ENCODE assay signal across 5 cellular contexts in genomic region chr2:112069794-112070193, GRCh38. TPM values are rescaled to one million over a fixed set of nuclear protein-coding genes. Genes with fewer than 3 reads are reported as not detected.
DNase-seq lines count a peak whose midpoint lies in the region; ATAC-seq, FAIRE-seq and TF ChIP-seq lines count a peak whose summit lies in the region.
"Not testable (repeated sequence)": the region's sequence is repeated elsewhere in the genome, so short reads cannot be mapped to it uniquely, and the experiment has no call there.

No MANE protein-coding gene starts in this region.

- TF ChIP-seq RAD21 in A549 (conservative IDR thresholded peaks at IDR 0.05 in 1 of 2, IDR thresholded peaks at IDR 0.05 in 1 of 2); K562 (CRISPR knock-in tag; conservative IDR thresholded peaks at IDR 0.05 in 1 of 2, IDR thresholded peaks at IDR 0.05 in 1 of 2); HepG2 (CRISPR knock-in tag; IDR thresholded peaks at IDR 0.05): not testable (repeated sequence)

- not testable (repeated sequence) for H3K27me3 ChIP-seq in K562 (ENCODE audit: control insufficient read depth in 2 of 2, insufficient read depth in 2 of 2, low read length in 2 of 2); HepG2 (ENCODE audit: control insufficient read depth in 1 of 2, insufficient read depth in 2 of 2, low read length in 2 of 2)

- TF ChIP-seq POLR2A in A549 (IDR thresholded peaks at IDR 0.05; ENCODE audit: low read length); K562 (conservative IDR thresholded peaks at IDR 0.05); HepG2 (IDR thresholded peaks at IDR 0.05; ENCODE audit: insufficient read depth in 1 of 2, low read depth in 2 of 2, low read length in 2 of 2): not testable (repeated sequence)

- H2AFZ ChIP-seq in K562 (ENCODE audit: low read depth, low read length); HepG2 (ENCODE audit: low read length): not testable (repeated sequence)

- not testable (repeated sequence) for BruUV-seq in K562 (replicated peaks; lab: Mats Ljungman, UMichigan); HepG2 (replicated peaks; lab: Mats Ljungman, UMichigan)

- not testable (repeated sequence) for H3K27ac ChIP-seq in A549; K562 (ENCODE audit: extremely low read depth, low read depth, low read length); HepG2 (ENCODE audit: extremely low read length, insufficient read depth, low read length)

- not testable (repeated sequence) for TF ChIP-seq CTCF in A549 (IDR thresholded peaks at IDR 0.05); K562 (IDR thresholded peaks at IDR 0.05 in 2 of 3, conservative IDR thresholded peaks at IDR 0.05 in 1 of 3; ENCODE audit: insufficient read depth in 2 of 3, low read depth in 1 of 3, low read length in 3 of 3); HepG2 (CRISPR knock-in tag; IDR thresholded peaks at IDR 0.05)

- H3K4me1 Mint-ChIP-seq in activated naive CD8-positive, alpha-beta T cell (ENCODE audit: low read depth) = peaks cover 49% of the 10 kb centered on the region
- peaks cover 25 to 54% of the 10 kb centered on the region in 2 donors for H3K4me1 Mint-ChIP-seq in effector memory CD8-positive, alpha-beta T cell (ENCODE audit: low read depth in 2 of 2)

- H3K4me1 ChIP-seq in A549 = peaks cover 10% of the 10 kb centered on the region; the same call in 1 of the 3 replicates
- H3K4me1 ChIP-seq in K562 (replicated peaks in 1 of 2; ENCODE audit: control insufficient read depth in 2 of 2, insufficient read depth in 2 of 2, low read length in 2 of 2); HepG2 (ENCODE audit: insufficient read depth, low read length): not testable (repeated sequence)

- peaks cover 43% of the 10 kb centered on the region for H3K36me3 Mint-ChIP-seq in activated naive CD8-positive, alpha-beta T cell
- H3K36me3 Mint-ChIP-seq in effector memory CD8-positive, alpha-beta T cell (ENCODE audit: insufficient read depth) = peaks cover 71% of the 10 kb centered on the region

- intact Hi-C loops in K562 (cut with micrococcal nuclease); HepG2 (cut with micrococcal nuclease; ENCODE audit: unreplicated experiment): not testable (repeated sequence)

- not testable (repeated sequence) for H4K20me1 ChIP-seq in K562 (replicated peaks; ENCODE audit: control insufficient read depth, insufficient read depth, low read length); HepG2 (ENCODE audit: insufficient read depth, low read length)

- in situ Hi-C loops in K562 (cut with MboI); HepG2 (cut with HindIII; ENCODE audit: extremely low pct_ligation_motif_present, low pct_unique_long_range_greater_than_20kb): not testable (repeated sequence)

- H3K4me3 ChIP-seq in A549; K562; HepG2 (replicated peaks in 1 of 3; ENCODE audit: insufficient read depth in 1 of 3, low read depth in 2 of 3, low read length in 3 of 3): not testable (repeated sequence)

- H3K36me3 ChIP-seq in K562 (ENCODE audit: control insufficient read depth, insufficient read depth, low read length) (peaks cover 29% of the 10 kb centered on the region; the same call in 2 of the 3 replicates), HepG2 (replicated peaks in 1 of 2; ENCODE audit: control insufficient read depth in 1 of 2, insufficient read depth in 2 of 2, low read length in 2 of 2) (peaks cover 4 to 46% of the 10 kb centered on the region in 2 experiments; a peak in 4 of 5 replicates)

- H3K4me2 ChIP-seq in A549; K562 (ENCODE audit: insufficient read depth, low read length); HepG2 (ENCODE audit: low read depth, low read length): not testable (repeated sequence)

- H3K9me1 ChIP-seq in K562 (ENCODE audit: control insufficient read depth, insufficient read depth, low read length) = not testable (repeated sequence)

- POLR2A ChIA-PET in A549 (lab: Yijun Ruan, JAX); K562 (lab: Yijun Ruan, JAX); HepG2 (lab: Yijun Ruan, JAX): not testable (repeated sequence)

- not testable (repeated sequence) for H3K27me3 Mint-ChIP-seq in activated naive CD8-positive, alpha-beta T cell; effector memory CD8-positive, alpha-beta T cell

- not testable (repeated sequence) for FAIRE-seq in A549 (lab: Jason Lieb, UNC); K562 (lab: Jason Lieb, UNC); HepG2 (lab: Jason Lieb, UNC)

- H3K4me3 Mint-ChIP-seq in activated naive CD8-positive, alpha-beta T cell; effector memory CD8-positive, alpha-beta T cell: not testable (repeated sequence)

- H3K79me2 ChIP-seq in K562 (ENCODE audit: control insufficient read depth, insufficient read depth, low read length); HepG2 (ENCODE audit: insufficient read depth, low read length): not testable (repeated sequence)

- CTCF ChIA-PET in A549 (lab: Yijun Ruan, JAX) = interaction anchor here (1.2 kb wide), 1 partner anchor 10 kb away, joined by 3 read pairs; no protein-coding TSS in a partner anchor
- CTCF ChIA-PET in K562 (lab: Yijun Ruan, JAX; ENCODE audit: low intra/inter-chr PET ratio); HepG2 (lab: Yijun Ruan, JAX; ENCODE audit: low intra/inter-chr PET ratio, low total read pairs): not testable (repeated sequence)

- not testable (repeated sequence) for TF ChIP-seq EP300 in A549 (IDR thresholded peaks at IDR 0.05); K562 (IDR thresholded peaks at IDR 0.05; ENCODE audit: low read length); HepG2 (IDR thresholded peaks at IDR 0.05; ENCODE audit: low read depth in 2 of 2, low read length in 2 of 2); HepG2 (CRISPR knock-in tag; IDR thresholded peaks at IDR 0.05; ENCODE audit: borderline replicate concordance)

- ATAC-seq in A549; K562; effector memory CD8-positive, alpha-beta T cell (replicated peaks); HepG2: not testable (repeated sequence)

- peak overlapping the region; percentile 4 for H3K27ac Mint-ChIP-seq in activated naive CD8-positive, alpha-beta T cell
- H3K27ac Mint-ChIP-seq in effector memory CD8-positive, alpha-beta T cell = peak overlapping the region; percentile 19 to 75

- H3K9ac ChIP-seq in K562 (ENCODE audit: insufficient read depth in 1 of 2, low read depth in 2 of 2, low read length in 2 of 2); HepG2 (ENCODE audit: insufficient read depth, low read depth, low read length): not testable (repeated sequence)

- peaks cover 14% of the 10 kb centered on the region for H3K9me3 Mint-ChIP-seq in activated naive CD8-positive, alpha-beta T cell (ENCODE audit: low read depth)
- not testable (repeated sequence) for H3K9me3 Mint-ChIP-seq in effector memory CD8-positive, alpha-beta T cell

- not testable (repeated sequence) for H3K9me3 ChIP-seq in A549; K562 (replicated peaks; ENCODE audit: control insufficient read depth, insufficient read depth, low read depth, low read length); HepG2 (ENCODE audit: low read length)

- DNase-seq in A549 (ENCODE audit: low read depth in 1 of 2, low spot score in 1 of 2); K562 (ENCODE audit: extremely low read depth in 1 of 4, low spot score in 3 of 4); effector memory CD8-positive, alpha-beta T cell; HepG2 (ENCODE audit: low spot score): not testable (repeated sequence)

RNA-seq across cellular contexts. Expression of gene TMEM87B, which starts 14.7 kb away (rescaled TPM):
- polyA plus RNA-seq in A549 (2011; rRNA removed) (18.8 and 27.0 TPM in 2 replicates), A549 (2017; fragmentation: RNase III; extraction: RNeasy Plus Mini Kit Qiagen cat#74134 plus additional on column Dnase treatment) (12.1 to 15.9 TPM (median 12.3 TPM) in 3 replicates), K562 (2011; rRNA removed) (11.5 and 17.1 TPM in 2 replicates), K562 (2014; fragmentation: Illumina TruSeq; extraction: Trizol) (12.6 and 14.4 TPM in 2 replicates), K562 (2014; fragmentation: Nextera tagmentation; extraction: Ambion mirVana) (1 to 10 TPM; 3.7 to 5.8 TPM), K562 (2014; rRNA removed) (7.6 and 9.5 TPM in 2 replicates), HepG2 (2011; rRNA removed) (13.0 and 16.2 TPM in 2 replicates)
- polyA plus RNA-seq in A549 (2012; cell fraction: cytosol; rRNA removed) = 3.1 and 3.4 TPM in 2 replicates
- 5.4 and 7.5 TPM in 2 replicates for polyA plus RNA-seq in A549 (2012; cell fraction: nucleus; rRNA removed)
- 8.6 and 10.5 TPM in 2 replicates for polyA minus RNA-seq in A549 (2011; rRNA and poly(A)+ RNA removed)
- 14.2 and 41.0 TPM in 2 replicates for total RNA-seq in K562 (2011; cell fraction: chromatin; rRNA removed; ENCODE audit: low replicate concordance)
- 13.8 TPM in 2 replicates for total RNA-seq in K562 (2011; cell fraction: nucleolus; rRNA removed)
- total RNA-seq in K562 (2011; cell fraction: nucleoplasm; rRNA removed) = 28.9 and 49.0 TPM in 2 replicates
- total RNA-seq in K562 (2014; rRNA removed) (5.7 and 6.8 TPM in 2 replicates), K562 (2014; rRNA removed; fragmentation: Illumina TruSeq; extraction: Trizol) (17.1 and 17.9 TPM in 2 replicates), K562 (2015; rRNA removed; fragmentation: Illumina TruSeq; extraction: Trizol) (11.5 and 12.3 TPM in 2 replicates), K562 (2021) (11.0 and 11.3 TPM in 2 replicates), HepG2 (2016; rRNA removed; fragmentation: Illumina TruSeq; extraction: Trizol) (9.9 and 15.1 TPM in 2 replicates)
- polyA plus RNA-seq in K562 (2011; cell fraction: cytosol; rRNA removed) = 4.0 and 20.9 TPM in 2 replicates
- polyA plus RNA-seq in K562 (2011; cell fraction: nucleus; rRNA removed) = 13.9 and 19.8 TPM in 2 replicates
- 14.0 and 14.2 TPM in 2 replicates for polyA plus RNA-seq in K562 (2012)
- 14.1 and 20.0 TPM in 2 replicates for polyA minus RNA-seq in K562 (2011; rRNA and poly(A)+ RNA removed)
- 14.9 and 19.5 TPM in 2 replicates for polyA minus RNA-seq in K562 (2011; cell fraction: cytosol; rRNA and poly(A)+ RNA removed)
- 8.6 and 14.1 TPM in 2 replicates for polyA minus RNA-seq in K562 (2011; cell fraction: nucleus; rRNA and poly(A)+ RNA removed)
- total RNA-seq in HepG2 (2016; cell fraction: cytosol; rRNA removed; fragmentation: Illumina TruSeq; extraction: Trizol; ENCODE audit: low read depth) = 8.3 and 8.9 TPM in 2 replicates
- 9.2 and 15.1 TPM in 2 replicates for total RNA-seq in HepG2 (2016; cell fraction: insoluble cytoplasmic fraction; rRNA removed; fragmentation: Illumina TruSeq; extraction: Trizol)
- total RNA-seq in HepG2 (2016; cell fraction: membrane; rRNA removed; fragmentation: Illumina TruSeq; extraction: Trizol) = 6.2 and 6.3 TPM in 2 replicates
- 24.1 and 32.0 TPM in 2 replicates for total RNA-seq in HepG2 (2016; cell fraction: nucleus; rRNA removed; fragmentation: Illumina TruSeq; extraction: Trizol)
- 5.4 and 9.6 TPM in 2 replicates for polyA plus RNA-seq in HepG2 (2011; cell fraction: cytosol; rRNA removed)
- polyA plus RNA-seq in HepG2 (2011; cell fraction: nucleus; rRNA removed) = 17.3 TPM in 2 replicates
- 16.5 and 25.6 TPM in 2 replicates for polyA plus RNA-seq in HepG2 (2012)
- polyA plus RNA-seq in HepG2 (2016; cell fraction: cytosol; fragmentation: Illumina TruSeq; extraction: Trizol; ENCODE audit: low read depth) = 0.47 and 0.84 TPM in 2 replicates
- 7.1 and 8.1 TPM in 2 replicates for polyA plus RNA-seq in HepG2 (2016; cell fraction: insoluble cytoplasmic fraction; fragmentation: Illumina TruSeq; extraction: Trizol; ENCODE audit: low read depth)
- polyA plus RNA-seq in HepG2 (2016; cell fraction: membrane; fragmentation: Illumina TruSeq; extraction: Trizol; ENCODE audit: low read depth) = 1.6 and 2.5 TPM in 2 replicates
- polyA plus RNA-seq in HepG2 (2016; cell fraction: nucleus; fragmentation: Illumina TruSeq; extraction: Trizol; ENCODE audit: insufficient read depth, low read depth) = 33.9 and 34.2 TPM in 2 replicates
- 2.3 and 9.3 TPM in 2 replicates for polyA minus RNA-seq in HepG2 (2011; rRNA and poly(A)+ RNA removed; ENCODE audit: low replicate concordance)
- polyA minus RNA-seq in HepG2 (2011; cell fraction: cytosol; rRNA and poly(A)+ RNA removed) = 21.9 and 33.0 TPM in 2 replicates
- polyA minus RNA-seq in HepG2 (2011; cell fraction: nucleus; rRNA and poly(A)+ RNA removed) = 24.2 and 24.7 TPM in 2 replicates
